Comparison of ENCODE assay signal across 1 cellular context in the genomic region with DNA sequence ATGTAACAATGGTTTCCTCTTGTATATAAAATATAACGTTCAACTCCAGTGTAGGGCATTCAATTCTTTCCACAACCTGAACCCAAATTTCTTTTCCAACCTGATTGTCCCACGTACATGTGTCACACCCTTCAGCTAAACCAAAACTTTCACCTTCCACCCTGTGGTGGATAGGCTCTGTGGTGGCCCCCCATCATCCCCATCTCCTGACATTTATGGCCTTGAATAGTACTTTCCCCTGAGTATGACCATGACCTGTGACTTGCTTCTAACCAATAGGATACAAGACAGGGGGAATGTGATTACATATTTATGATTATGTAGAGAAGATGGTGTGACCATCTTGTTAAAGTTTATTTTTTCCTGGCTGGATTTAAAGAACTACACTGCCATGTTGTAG.
TF ChIP-seq lines count a peak whose summit lies in the region.

No MANE protein-coding gene starts in this region.

TF ChIP-seq in GM23338, 12 proteins besides CTCF, POLR2A, EP300 and RAD21 (continued from another document):
- TF ChIP-seq, protein P1, sequence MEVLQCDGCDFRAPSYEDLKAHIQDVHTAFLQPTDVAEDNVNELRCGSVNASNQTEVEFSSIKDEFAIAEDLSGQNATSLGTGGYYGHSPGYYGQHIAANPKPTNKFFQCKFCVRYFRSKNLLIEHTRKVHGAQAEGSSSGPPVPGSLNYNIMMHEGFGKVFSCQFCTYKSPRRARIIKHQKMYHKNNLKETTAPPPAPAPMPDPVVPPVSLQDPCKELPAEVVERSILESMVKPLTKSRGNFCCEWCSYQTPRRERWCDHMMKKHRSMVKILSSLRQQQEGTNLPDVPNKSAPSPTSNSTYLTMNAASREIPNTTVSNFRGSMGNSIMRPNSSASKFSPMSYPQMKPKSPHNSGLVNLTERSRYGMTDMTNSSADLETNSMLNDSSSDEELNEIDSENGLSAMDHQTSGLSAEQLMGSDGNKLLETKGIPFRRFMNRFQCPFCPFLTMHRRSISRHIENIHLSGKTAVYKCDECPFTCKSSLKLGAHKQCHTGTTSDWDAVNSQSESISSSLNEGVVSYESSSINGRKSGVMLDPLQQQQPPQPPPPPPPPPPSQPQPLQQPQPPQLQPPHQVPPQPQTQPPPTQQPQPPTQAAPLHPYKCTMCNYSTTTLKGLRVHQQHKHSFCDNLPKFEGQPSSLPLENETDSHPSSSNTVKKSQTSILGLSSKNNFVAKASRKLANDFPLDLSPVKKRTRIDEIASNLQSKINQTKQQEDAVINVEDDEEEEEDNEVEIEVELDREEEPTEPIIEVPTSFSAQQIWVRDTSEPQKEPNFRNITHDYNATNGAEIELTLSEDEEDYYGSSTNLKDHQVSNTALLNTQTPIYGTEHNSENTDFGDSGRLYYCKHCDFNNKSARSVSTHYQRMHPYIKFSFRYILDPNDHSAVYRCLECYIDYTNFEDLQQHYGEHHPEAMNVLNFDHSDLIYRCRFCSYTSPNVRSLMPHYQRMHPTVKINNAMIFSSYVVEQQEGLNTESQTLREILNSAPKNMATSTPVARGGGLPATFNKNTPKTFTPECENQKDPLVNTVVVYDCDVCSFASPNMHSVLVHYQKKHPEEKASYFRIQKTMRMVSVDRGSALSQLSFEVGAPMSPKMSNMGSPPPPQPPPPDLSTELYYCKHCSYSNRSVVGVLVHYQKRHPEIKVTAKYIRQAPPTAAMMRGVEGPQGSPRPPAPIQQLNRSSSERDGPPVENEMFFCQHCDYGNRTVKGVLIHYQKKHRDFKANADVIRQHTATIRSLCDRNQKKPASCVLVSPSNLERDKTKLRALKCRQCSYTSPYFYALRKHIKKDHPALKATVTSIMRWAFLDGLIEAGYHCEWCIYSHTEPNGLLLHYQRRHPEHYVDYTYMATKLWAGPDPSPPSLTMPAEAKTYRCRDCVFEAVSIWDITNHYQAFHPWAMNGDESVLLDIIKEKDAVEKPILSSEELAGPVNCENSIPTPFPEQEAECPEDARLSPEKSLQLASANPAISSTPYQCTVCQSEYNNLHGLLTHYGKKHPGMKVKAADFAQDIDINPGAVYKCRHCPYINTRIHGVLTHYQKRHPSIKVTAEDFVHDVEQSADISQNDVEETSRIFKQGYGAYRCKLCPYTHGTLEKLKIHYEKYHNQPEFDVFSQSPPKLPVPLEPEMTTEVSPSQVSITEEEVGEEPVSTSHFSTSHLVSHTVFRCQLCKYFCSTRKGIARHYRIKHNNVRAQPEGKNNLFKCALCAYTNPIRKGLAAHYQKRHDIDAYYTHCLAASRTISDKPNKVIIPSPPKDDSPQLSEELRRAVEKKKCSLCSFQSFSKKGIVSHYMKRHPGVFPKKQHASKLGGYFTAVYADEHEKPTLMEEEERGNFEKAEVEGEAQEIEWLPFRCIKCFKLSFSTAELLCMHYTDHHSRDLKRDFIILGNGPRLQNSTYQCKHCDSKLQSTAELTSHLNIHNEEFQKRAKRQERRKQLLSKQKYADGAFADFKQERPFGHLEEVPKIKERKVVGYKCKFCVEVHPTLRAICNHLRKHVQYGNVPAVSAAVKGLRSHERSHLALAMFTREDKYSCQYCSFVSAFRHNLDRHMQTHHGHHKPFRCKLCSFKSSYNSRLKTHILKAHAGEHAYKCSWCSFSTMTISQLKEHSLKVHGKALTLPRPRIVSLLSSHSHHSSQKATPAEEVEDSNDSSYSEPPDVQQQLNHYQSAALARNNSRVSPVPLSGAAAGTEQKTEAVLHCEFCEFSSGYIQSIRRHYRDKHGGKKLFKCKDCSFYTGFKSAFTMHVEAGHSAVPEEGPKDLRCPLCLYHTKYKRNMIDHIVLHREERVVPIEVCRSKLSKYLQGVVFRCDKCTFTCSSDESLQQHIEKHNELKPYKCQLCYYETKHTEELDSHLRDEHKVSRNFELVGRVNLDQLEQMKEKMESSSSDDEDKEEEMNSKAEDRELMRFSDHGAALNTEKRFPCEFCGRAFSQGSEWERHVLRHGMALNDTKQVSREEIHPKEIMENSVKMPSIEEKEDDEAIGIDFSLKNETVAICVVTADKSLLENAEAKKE (CRISPR knock-in tag; IDR thresholded peaks at IDR 0.05), result no peak
